ENCODE assay signal across 14 cellular contexts in genomic region chr5:172235827-172236749, GRCh38. TPM values are rescaled to one million over a fixed set of nuclear protein-coding genes. Genes with fewer than 3 reads are reported as not detected.
DNase-seq lines count a peak whose midpoint lies in the region; ATAC-seq and TF ChIP-seq lines count a peak whose summit lies in the region.
"Had no signal": no experiment of that assay in that cellular context is flagged by ENCODE, and none has a peak within 500 bp of the region (broad histone marks: within the 10 kb centered on the region; RNA-seq: fewer than 3 reads in every experiment).

No MANE protein-coding gene starts in this region.

- peak overlapping the region; percentile 42 for H3K27ac Mint-ChIP-seq in stimulated activated naive CD8-positive, alpha-beta T cell treated with anti-CD3 and anti-CD28 coated beads, Interleukin-15, Interleukin-2, amounts not matched to agents 100 ng/mL and 50 ng/mL, for 24 hours
- H3K27ac Mint-ChIP-seq in stimulated activated naive CD8-positive, alpha-beta T cell treated with anti-CD3 and anti-CD28 coated beads, Interleukin-15, amount 100 ng/mL, for 72 hours: peak overlapping the region in 1 of 2 donors; percentile 22
- H3K27ac Mint-ChIP-seq in activated B cell treated with CpG ODN at 0.5 μM for 24 hours (peak overlapping the region; percentile 57), type B pancreatic cell (peak overlapping the region; percentile 72)

- no peak for ATAC-seq in stimulated activated naive CD8-positive, alpha-beta T cell treated with anti-CD3 and anti-CD28 coated beads, Interleukin-15, amount 100 ng/mL, for 72 hours
- ATAC-seq in activated B cell treated with CpG ODN at 0.5 μM for 24 hours (ENCODE audit: low read depth) (no peak), HG03378 (IDR thresholded peaks at IDR 0.05; ENCODE audit: unreplicated experiment) (no peak)

- intact Hi-C loops in activated B cell treated with CpG ODN at 0.5 μM for 24 hours (cut with micrococcal nuclease): no loop called here

- H3K4me3 Mint-ChIP-seq in stimulated activated naive CD8-positive, alpha-beta T cell treated with anti-CD3 and anti-CD28 coated beads, Interleukin-15, Interleukin-2, amounts not matched to agents 100 ng/mL and 50 ng/mL, for 24 hours: no peak overlapping the region
- no peak overlapping the region for H3K4me3 Mint-ChIP-seq in stimulated activated naive CD8-positive, alpha-beta T cell treated with anti-CD3 and anti-CD28 coated beads, Interleukin-15, amount 100 ng/mL, for 72 hours
- H3K4me3 Mint-ChIP-seq in activated B cell treated with CpG ODN at 0.5 μM for 24 hours (no peak overlapping the region), type B pancreatic cell (peak overlapping the region; percentile 42)

- no peaks in the 10 kb centered on the region for H3K9me3 Mint-ChIP-seq in stimulated activated naive CD8-positive, alpha-beta T cell treated with anti-CD3 and anti-CD28 coated beads, Interleukin-15, Interleukin-2, amounts not matched to agents 100 ng/mL and 50 ng/mL, for 24 hours
- H3K9me3 Mint-ChIP-seq in stimulated activated naive CD8-positive, alpha-beta T cell treated with anti-CD3 and anti-CD28 coated beads, Interleukin-15, amount 100 ng/mL, for 72 hours: no peaks in the 10 kb centered on the region
- H3K9me3 Mint-ChIP-seq in activated B cell treated with CpG ODN at 0.5 μM for 24 hours (no peaks in the 10 kb centered on the region), type B pancreatic cell (no peaks in the 10 kb centered on the region)

- peaks cover 44% of the 10 kb centered on the region for H3K4me1 Mint-ChIP-seq in stimulated activated naive CD8-positive, alpha-beta T cell treated with anti-CD3 and anti-CD28 coated beads, Interleukin-15, Interleukin-2, amounts not matched to agents 100 ng/mL and 50 ng/mL, for 24 hours (ENCODE audit: low read depth)
- H3K4me1 Mint-ChIP-seq in stimulated activated naive CD8-positive, alpha-beta T cell treated with anti-CD3 and anti-CD28 coated beads, Interleukin-15, amount 100 ng/mL, for 72 hours: peaks cover 54% of the 10 kb centered on the region
- peaks cover 21% of the 10 kb centered on the region for H3K4me1 Mint-ChIP-seq in activated B cell treated with CpG ODN at 0.5 μM for 24 hours
- peaks cover 26% of the 10 kb centered on the region for H3K4me1 Mint-ChIP-seq in type B pancreatic cell (ENCODE audit: unreplicated experiment)

- POLR2A ChIA-PET in activated B cell treated with CpG ODN at 0.5 μM for 24 hours (lab: Charles Lee): no interaction called here

- DNase-seq in stimulated activated naive CD8-positive, alpha-beta T cell treated with anti-CD3 and anti-CD28 coated beads, Interleukin-15, amount 100 ng/mL, for 72 hours: no peak
- DNase-seq in activated B cell treated with CpG ODN at 0.5 μM for 24 hours (no peak), kidney glomerular epithelial cell (lab: John Stamatoyannopoulos, UW) (peak; percentile 19), type B pancreatic cell (ENCODE audit: extremely low spot score, unreplicated experiment) (no peak), NCI-H510A (lab: John Stamatoyannopoulos, UW) (no peak), SHP77 treated with DMSO at 0.1 percent for 48 hours (lab: John Stamatoyannopoulos, UW) (no peak)
- DNase-seq: activated gamma-delta T cell treated with Interleukin-2 at 50 U/mL for 16 hours, cortex of kidney, islet precursor cell, NCI-H146, SW 1271 had no signal

- no peaks in the 10 kb centered on the region for H3K27me3 Mint-ChIP-seq in stimulated activated naive CD8-positive, alpha-beta T cell treated with anti-CD3 and anti-CD28 coated beads, Interleukin-15, Interleukin-2, amounts not matched to agents 100 ng/mL and 50 ng/mL, for 24 hours
- H3K27me3 Mint-ChIP-seq in stimulated activated naive CD8-positive, alpha-beta T cell treated with anti-CD3 and anti-CD28 coated beads, Interleukin-15, amount 100 ng/mL, for 72 hours: no peaks in the 10 kb centered on the region
- no peaks in the 10 kb centered on the region for H3K27me3 Mint-ChIP-seq in activated B cell treated with CpG ODN at 0.5 μM for 24 hours
- no peaks in the 10 kb centered on the region for H3K27me3 Mint-ChIP-seq in type B pancreatic cell

- CTCF ChIA-PET in activated B cell treated with CpG ODN at 0.5 μM for 24 hours (lab: Charles Lee): no interaction called here

- TF ChIP-seq CTCF in activated B cell treated with CpG ODN at 0.5 μM for 24 hours (IDR thresholded peaks at IDR 0.05) (no peak), type B pancreatic cell (conservative IDR thresholded peaks at IDR 0.05) (no peak)

- H3K36me3 Mint-ChIP-seq in stimulated activated naive CD8-positive, alpha-beta T cell treated with anti-CD3 and anti-CD28 coated beads, Interleukin-15, Interleukin-2, amounts not matched to agents 100 ng/mL and 50 ng/mL, for 24 hours (ENCODE audit: low read depth): peaks cover 21% of the 10 kb centered on the region
- H3K36me3 Mint-ChIP-seq in activated B cell treated with CpG ODN at 0.5 μM for 24 hours (ENCODE audit: low read depth) (peaks cover 25% of the 10 kb centered on the region), type B pancreatic cell (peaks cover 13% of the 10 kb centered on the region)

RNA-seq across cellular contexts. Expression of gene EFCAB9, which starts 42.1 kb away (rescaled TPM):
- total RNA-seq in activated B cell treated with CpG ODN at 0.5 μM for 24 hours (not detected in 2 replicates), type B pancreatic cell (ENCODE audit: low replicate concordance) (not detected in 2 replicates)
- total RNA-seq: G401 had no signal

RNA-seq across cellular contexts. Expression of gene UBTD2, which starts 47.5 kb away (rescaled TPM):
- total RNA-seq in activated B cell treated with CpG ODN at 0.5 μM for 24 hours (8.5 and 9.0 TPM in 2 replicates), type B pancreatic cell (ENCODE audit: low replicate concordance) (32.8 and 47.2 TPM in 2 replicates)

RNA-seq across cellular contexts. Expression of gene STK10, which starts 48.1 kb away (rescaled TPM):
- total RNA-seq in activated B cell treated with CpG ODN at 0.5 μM for 24 hours: 233 and 276 TPM in 2 replicates
- 15.2 and 25.0 TPM in 2 replicates for total RNA-seq in type B pancreatic cell (ENCODE audit: low replicate concordance)
